8 cellular contexts compared by ENCODE assay signal in genomic region chr2:7044253-7045250, GRCh38.
DNase-seq lines count a peak whose midpoint lies in the region; ATAC-seq lines count a peak whose summit lies in the region.

No MANE protein-coding gene starts in this region.

- peak; percentile 63 for ATAC-seq in GM18858 (IDR thresholded peaks at IDR 0.05; ENCODE audit: unreplicated experiment)
- ATAC-seq in HG03565 (IDR thresholded peaks at IDR 0.05; ENCODE audit: unreplicated experiment): peak; percentile 71
- ATAC-seq in left ventricle myocardium superior: peak; percentile 86
- ATAC-seq in sciatic nerve: peak; percentile 89

- intact Hi-C loops in left ventricle myocardium superior (cut with micrococcal nuclease): loop anchor here (5.0 kb wide), 1 partner anchor 147 kb away; no protein-coding TSS in a partner anchor
- intact Hi-C loops in sciatic nerve (cut with DNase I): no loop called here

- no peaks in the 10 kb centered on the region for H3K9me3 ChIP-seq in adipocyte (ENCODE audit: control insufficient read depth, low read length)

- H3K36me3 ChIP-seq in adipocyte (ENCODE audit: control insufficient read depth, insufficient read depth, low read length, severe bottlenecking): no peaks in the 10 kb centered on the region

- DNase-seq in AML-193 (lab: John Stamatoyannopoulos, UW): peak; percentile 1 to 24
- peak; percentile 36 for DNase-seq in SW480 (ENCODE audit: low spot score)
- DNase-seq in adipocyte (ENCODE audit: low read depth): peak; percentile 79
- peak; percentile 80 for DNase-seq in left ventricle myocardium superior
- DNase-seq in sciatic nerve (ENCODE audit: low spot score): peak; percentile 83
- no peak for DNase-seq in cortex of kidney (lab: John Stamatoyannopoulos, UW)

- no peak overlapping the region for H3K9ac ChIP-seq in adipocyte (ENCODE audit: low read length)

- no peaks in the 10 kb centered on the region for H3K27me3 ChIP-seq in adipocyte (replicated peaks; ENCODE audit: control insufficient read depth, insufficient read depth, low read length)

- H3K4me1 ChIP-seq in adipocyte (ENCODE audit: control insufficient read depth, insufficient read depth, low read length): peaks cover 3% of the 10 kb centered on the region

- no peak overlapping the region for H3K4me3 ChIP-seq in adipocyte (ENCODE audit: low read length)
